In the genomic region with DNA sequence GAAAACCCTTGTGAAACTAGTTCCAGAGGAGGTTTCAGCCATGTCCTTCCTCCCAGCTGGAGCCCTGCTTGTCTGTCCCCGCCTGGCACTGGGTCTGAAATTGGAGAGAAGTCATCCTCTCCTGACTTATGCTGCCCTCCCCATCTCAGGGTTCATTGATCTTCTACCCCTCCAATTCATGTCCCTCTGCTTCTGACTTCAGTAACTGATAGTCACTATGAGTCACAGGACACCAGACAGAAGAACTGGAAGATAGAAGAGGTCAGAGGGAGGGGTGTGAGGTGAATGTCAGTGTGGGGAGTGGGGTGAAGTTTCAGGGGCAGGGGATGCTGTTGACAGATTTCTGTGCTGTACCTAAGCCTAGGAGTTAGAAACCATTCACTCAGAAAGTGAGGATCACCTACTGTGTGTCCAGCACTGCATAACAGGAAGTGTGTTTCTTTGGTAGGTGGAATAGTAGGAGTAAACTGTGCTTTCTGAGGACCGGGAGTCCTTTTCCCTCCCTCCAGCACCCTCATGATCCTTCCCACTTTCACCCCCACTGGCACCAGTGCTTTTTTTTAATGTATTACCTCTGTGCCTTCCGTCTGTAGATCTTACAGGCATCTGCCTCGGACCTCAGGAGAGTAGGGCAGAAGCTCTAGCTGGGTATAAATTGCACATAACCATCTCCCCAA, we compare ENCODE assay signal across 2 cellular contexts.
TF ChIP-seq lines count a peak whose summit lies in the region.

No MANE protein-coding gene starts in this region.

TF ChIP-seq in SK-N-SH, 30 proteins besides CTCF, POLR2A, EP300 and RAD21 (continued from another document):
- TF ChIP-seq REST (IDR thresholded peaks at IDR 0.05; ENCODE audit: low read depth, low read length) (no peak), CHD2 (IDR thresholded peaks at IDR 0.05; ENCODE audit: low read length, partially characterized antibody) (no peak)
- TF ChIP-seq, protein P1, sequence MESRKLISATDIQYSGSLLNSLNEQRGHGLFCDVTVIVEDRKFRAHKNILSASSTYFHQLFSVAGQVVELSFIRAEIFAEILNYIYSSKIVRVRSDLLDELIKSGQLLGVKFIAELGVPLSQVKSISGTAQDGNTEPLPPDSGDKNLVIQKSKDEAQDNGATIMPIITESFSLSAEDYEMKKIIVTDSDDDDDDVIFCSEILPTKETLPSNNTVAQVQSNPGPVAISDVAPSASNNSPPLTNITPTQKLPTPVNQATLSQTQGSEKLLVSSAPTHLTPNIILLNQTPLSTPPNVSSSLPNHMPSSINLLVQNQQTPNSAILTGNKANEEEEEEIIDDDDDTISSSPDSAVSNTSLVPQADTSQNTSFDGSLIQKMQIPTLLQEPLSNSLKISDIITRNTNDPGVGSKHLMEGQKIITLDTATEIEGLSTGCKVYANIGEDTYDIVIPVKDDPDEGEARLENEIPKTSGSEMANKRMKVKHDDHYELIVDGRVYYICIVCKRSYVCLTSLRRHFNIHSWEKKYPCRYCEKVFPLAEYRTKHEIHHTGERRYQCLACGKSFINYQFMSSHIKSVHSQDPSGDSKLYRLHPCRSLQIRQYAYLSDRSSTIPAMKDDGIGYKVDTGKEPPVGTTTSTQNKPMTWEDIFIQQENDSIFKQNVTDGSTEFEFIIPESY (IDR thresholded peaks at IDR 0.05; ENCODE audit: borderline replicate concordance, low read depth) = no peak

TF ChIP-seq in SK-N-SH treated with all-trans-retinoic acid at 6 μM for 48 hours, 23 proteins besides CTCF, POLR2A, EP300 and RAD21 (continued from another document):
- TF ChIP-seq, protein P2, sequence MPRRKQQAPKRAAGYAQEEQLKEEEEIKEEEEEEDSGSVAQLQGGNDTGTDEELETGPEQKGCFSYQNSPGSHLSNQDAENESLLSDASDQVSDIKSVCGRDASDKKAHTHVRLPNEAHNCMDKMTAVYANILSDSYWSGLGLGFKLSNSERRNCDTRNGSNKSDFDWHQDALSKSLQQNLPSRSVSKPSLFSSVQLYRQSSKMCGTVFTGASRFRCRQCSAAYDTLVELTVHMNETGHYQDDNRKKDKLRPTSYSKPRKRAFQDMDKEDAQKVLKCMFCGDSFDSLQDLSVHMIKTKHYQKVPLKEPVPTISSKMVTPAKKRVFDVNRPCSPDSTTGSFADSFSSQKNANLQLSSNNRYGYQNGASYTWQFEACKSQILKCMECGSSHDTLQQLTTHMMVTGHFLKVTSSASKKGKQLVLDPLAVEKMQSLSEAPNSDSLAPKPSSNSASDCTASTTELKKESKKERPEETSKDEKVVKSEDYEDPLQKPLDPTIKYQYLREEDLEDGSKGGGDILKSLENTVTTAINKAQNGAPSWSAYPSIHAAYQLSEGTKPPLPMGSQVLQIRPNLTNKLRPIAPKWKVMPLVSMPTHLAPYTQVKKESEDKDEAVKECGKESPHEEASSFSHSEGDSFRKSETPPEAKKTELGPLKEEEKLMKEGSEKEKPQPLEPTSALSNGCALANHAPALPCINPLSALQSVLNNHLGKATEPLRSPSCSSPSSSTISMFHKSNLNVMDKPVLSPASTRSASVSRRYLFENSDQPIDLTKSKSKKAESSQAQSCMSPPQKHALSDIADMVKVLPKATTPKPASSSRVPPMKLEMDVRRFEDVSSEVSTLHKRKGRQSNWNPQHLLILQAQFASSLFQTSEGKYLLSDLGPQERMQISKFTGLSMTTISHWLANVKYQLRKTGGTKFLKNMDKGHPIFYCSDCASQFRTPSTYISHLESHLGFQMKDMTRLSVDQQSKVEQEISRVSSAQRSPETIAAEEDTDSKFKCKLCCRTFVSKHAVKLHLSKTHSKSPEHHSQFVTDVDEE (CRISPR knock-in tag; IDR thresholded peaks at IDR 0.05) = no peak
- TF ChIP-seq BACH2 (CRISPR knock-in tag; IDR thresholded peaks at IDR 0.05; ENCODE audit: borderline replicate concordance) (no peak), OSR1 (CRISPR knock-in tag; IDR thresholded peaks at IDR 0.05) (no peak), PPARA (CRISPR knock-in tag; IDR thresholded peaks at IDR 0.05; ENCODE audit: borderline replicate concordance) (no peak), ZFP30 (CRISPR knock-in tag; IDR thresholded peaks at IDR 0.05) (no peak), ZC3H10 (CRISPR knock-in tag; IDR thresholded peaks at IDR 0.05) (no peak), TCF4 (CRISPR knock-in tag; IDR thresholded peaks at IDR 0.05; ENCODE audit: borderline replicate concordance) (no peak), ESRRG (CRISPR knock-in tag; IDR thresholded peaks at IDR 0.05) (no peak), RARB (CRISPR knock-in tag; IDR thresholded peaks at IDR 0.05) (no peak)
- TF ChIP-seq, protein P3, sequence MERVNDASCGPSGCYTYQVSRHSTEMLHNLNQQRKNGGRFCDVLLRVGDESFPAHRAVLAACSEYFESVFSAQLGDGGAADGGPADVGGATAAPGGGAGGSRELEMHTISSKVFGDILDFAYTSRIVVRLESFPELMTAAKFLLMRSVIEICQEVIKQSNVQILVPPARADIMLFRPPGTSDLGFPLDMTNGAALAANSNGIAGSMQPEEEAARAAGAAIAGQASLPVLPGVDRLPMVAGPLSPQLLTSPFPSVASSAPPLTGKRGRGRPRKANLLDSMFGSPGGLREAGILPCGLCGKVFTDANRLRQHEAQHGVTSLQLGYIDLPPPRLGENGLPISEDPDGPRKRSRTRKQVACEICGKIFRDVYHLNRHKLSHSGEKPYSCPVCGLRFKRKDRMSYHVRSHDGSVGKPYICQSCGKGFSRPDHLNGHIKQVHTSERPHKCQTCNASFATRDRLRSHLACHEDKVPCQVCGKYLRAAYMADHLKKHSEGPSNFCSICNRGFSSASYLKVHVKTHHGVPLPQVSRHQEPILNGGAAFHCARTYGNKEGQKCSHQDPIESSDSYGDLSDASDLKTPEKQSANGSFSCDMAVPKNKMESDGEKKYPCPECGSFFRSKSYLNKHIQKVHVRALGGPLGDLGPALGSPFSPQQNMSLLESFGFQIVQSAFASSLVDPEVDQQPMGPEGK (CRISPR knock-in tag; IDR thresholded peaks at IDR 0.05; ENCODE audit: borderline replicate concordance) = no peak
- TF ChIP-seq, protein P4, sequence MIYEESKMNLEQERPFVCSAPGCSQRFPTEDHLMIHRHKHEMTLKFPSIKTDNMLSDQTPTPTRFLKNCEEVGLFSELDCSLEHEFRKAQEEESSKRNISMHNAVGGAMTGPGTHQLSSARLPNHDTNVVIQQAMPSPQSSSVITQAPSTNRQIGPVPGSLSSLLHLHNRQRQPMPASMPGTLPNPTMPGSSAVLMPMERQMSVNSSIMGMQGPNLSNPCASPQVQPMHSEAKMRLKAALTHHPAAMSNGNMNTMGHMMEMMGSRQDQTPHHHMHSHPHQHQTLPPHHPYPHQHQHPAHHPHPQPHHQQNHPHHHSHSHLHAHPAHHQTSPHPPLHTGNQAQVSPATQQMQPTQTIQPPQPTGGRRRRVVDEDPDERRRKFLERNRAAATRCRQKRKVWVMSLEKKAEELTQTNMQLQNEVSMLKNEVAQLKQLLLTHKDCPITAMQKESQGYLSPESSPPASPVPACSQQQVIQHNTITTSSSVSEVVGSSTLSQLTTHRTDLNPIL (CRISPR knock-in tag; IDR thresholded peaks at IDR 0.05; ENCODE audit: low read depth) = no peak
TF ChIP-seq in SK-N-SH treated with all-trans-retinoic acid at 6 μM for 48 hours: peak in this region for 0.
